In the genomic region with DNA sequence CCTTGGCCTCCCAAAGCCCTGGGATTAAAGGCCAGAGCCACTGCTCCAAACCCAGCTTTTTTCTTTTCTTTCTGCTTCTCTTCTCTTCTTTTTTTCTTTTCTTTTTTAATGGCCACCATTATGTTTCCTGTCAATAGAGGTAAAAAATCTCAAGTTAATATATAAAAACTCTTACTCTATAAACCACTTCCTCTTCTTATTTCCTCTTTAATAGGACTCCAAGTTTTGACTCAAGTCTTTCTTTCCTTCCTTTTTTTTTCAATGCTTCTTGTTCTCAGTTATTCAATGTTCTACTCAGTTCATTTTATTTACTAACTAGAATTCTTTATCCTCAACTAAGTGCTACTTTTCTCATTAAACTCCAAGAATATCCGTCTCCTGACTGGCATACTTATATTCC, we compare ENCODE assay signal across 15 cellular contexts. TPM values are rescaled to one million over a fixed set of nuclear protein-coding genes. Genes with fewer than 3 reads are reported as not detected.
DNase-seq lines count a peak whose midpoint lies in the region; ATAC-seq and TF ChIP-seq lines count a peak whose summit lies in the region.
"Had no signal": no experiment of that assay in that cellular context is flagged by ENCODE, and none has a peak within 500 bp of the region (broad histone marks: within the 10 kb centered on the region; RNA-seq: fewer than 3 reads in every experiment).

No MANE protein-coding gene starts in this region.

- H3K27me3 ChIP-seq in BE2C: no peaks in the 10 kb centered on the region

- DNase-seq in GF-D8 (lab: John Stamatoyannopoulos, UW) (peak; percentile 55), NOMO-1 treated with dmso at 0.1 percent for 144 hours (lab: John Stamatoyannopoulos, UW; ENCODE audit: unreplicated experiment) (peak; percentile 48), germinal center (ENCODE audit: low spot score) (peak; percentile 34), NCI-H187 (lab: John Stamatoyannopoulos, UW) (no peak), NCI-H1417 treated with DMSO at 0.1 percent for 48 hours (lab: John Stamatoyannopoulos, UW) (no peak), BE2C (no peak)
- DNase-seq: activated effector memory CD4-positive, alpha-beta T cell treated with anti-CD3 and anti-CD28 coated beads, Interleukin-2, amount 50 U/mL, for 16 hours; DMS79 treated with DMSO at 0.1 percent for 48 hours; GM23248; NCI-H2081; Right ventricle myocardium superior; T-helper 9 cell had no signal

- no peak overlapping the region for H3K4me3 ChIP-seq in BE2C (ENCODE audit: low read depth, low read length)
- H3K4me3 ChIP-seq: GM23248 had no signal

- H3K9me3 ChIP-seq in BE2C: no peaks in the 10 kb centered on the region

- H3K36me3 ChIP-seq in BE2C: no peaks in the 10 kb centered on the region

- ATAC-seq in HG02943 (IDR thresholded peaks at IDR 0.05; ENCODE audit: low read depth, unreplicated experiment): peak; percentile 57
- ATAC-seq in GM18870 (IDR thresholded peaks at IDR 0.05; ENCODE audit: unreplicated experiment): no peak
- ATAC-seq: natural killer cell treated with Interleukin-12 subunit alpha and Interleukin-12 subunit beta and Interleukin-15 and Interleukin-18, amount 100 ng/mL, for 72 hours had no signal

- no peaks in the 10 kb centered on the region for H3K4me1 ChIP-seq in BE2C

- TF ChIP-seq CTCF in BE2C (IDR thresholded peaks at IDR 0.05; ENCODE audit: low read depth, low read length): no peak

RNA-seq across cellular contexts. Expression of a gene that starts 27.1 kb away (rescaled TPM):
- polyA plus RNA-seq in BE2C (2012; ENCODE audit: insufficient read depth, insufficient read length, low read depth): 38.5 TPM

Comparison
In these comparisons a context has a peak if more than half of its experiments do, and no peak if none do; other contexts are left out.
1. DNase-seq: peak in GF-D8 (single experiment), NOMO-1 treated with dmso at 0.1 percent for 144 hours (single experiment) and germinal center (single experiment); none in NCI-H187 (0 of 2), NCI-H1417 treated with DMSO at 0.1 percent for 48 hours (single experiment) and BE2C (single experiment).